ENCODE assay signal across 1 cellular context in the genomic region with DNA sequence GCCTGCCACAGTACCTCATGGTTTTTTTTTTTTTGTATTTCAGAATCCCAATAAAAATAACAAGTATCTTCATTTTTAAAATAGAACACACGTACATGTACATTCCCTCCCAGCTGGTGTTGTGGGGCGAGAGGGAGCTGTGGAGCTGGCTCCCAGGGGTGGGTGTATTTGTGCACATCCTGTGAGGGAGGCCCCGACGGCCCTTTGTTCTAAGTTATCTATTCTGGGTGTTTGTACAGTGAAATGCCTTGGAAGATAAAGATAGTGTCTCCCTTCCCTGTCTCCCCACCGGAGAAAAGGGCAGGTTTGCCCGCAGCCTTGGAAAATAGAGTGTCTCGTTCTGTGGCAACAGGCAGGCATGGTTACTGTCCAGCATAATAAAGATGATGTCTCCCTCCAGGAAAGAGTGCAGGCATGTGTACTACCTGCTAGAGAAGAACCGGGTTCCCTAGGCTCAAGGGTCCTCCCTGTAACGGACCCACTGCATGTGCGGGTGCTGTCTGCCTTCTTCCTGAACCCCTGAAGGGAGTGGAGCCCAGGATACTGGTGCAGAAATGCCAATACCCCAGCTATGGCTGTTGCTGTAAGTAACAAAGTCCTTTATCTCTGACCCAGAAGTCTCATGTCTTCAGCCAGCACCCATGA.
TF ChIP-seq lines count a peak whose summit lies in the region.

No MANE protein-coding gene starts in this region.

TF ChIP-seq in HepG2, 621 proteins besides CTCF, POLR2A, EP300 and RAD21 (continued from another document and continues in another):
- TF ChIP-seq MXD1 (CRISPR knock-in tag; IDR thresholded peaks at IDR 0.05) (no peak), DZIP1 (CRISPR knock-in tag; IDR thresholded peaks at IDR 0.05) (no peak), RBFOX2 (IDR thresholded peaks at IDR 0.05; ENCODE audit: low read depth, low read length) (no peak), ZNF652 (CRISPR knock-in tag; IDR thresholded peaks at IDR 0.05; ENCODE audit: borderline replicate concordance, low read depth) (no peak), ZNF274 (CRISPR knock-in tag; IDR thresholded peaks at IDR 0.05) (no peak), SRSF4 (IDR thresholded peaks at IDR 0.05; ENCODE audit: low read depth, low read length, poor library complexity, severe bottlenecking) (no peak), TBX3 (IDR thresholded peaks at IDR 0.05; ENCODE audit: borderline replicate concordance) (no peak), PHF8 (CRISPR knock-in tag; IDR thresholded peaks at IDR 0.05) (no peak), GATAD2A (CRISPR knock-in tag; IDR thresholded peaks at IDR 0.05) (0 out of 2 replicates have a peak, but pooled peaks have one; percentile 45), KAT8 (CRISPR knock-in tag; IDR thresholded peaks at IDR 0.05) (no peak), HNRNPLL (IDR thresholded peaks at IDR 0.05; ENCODE audit: low read depth, low read length, poor library complexity, severe bottlenecking) (no peak), ZNF841 (CRISPR knock-in tag; IDR thresholded peaks at IDR 0.05; ENCODE audit: borderline replicate concordance) (no peak), GABPA (IDR thresholded peaks at IDR 0.05; ENCODE audit: low read depth, low read length) (no peak), GABPA (CRISPR knock-in tag; IDR thresholded peaks at IDR 0.05; ENCODE audit: low read depth) (no peak), ZNF326 (CRISPR knock-in tag; IDR thresholded peaks at IDR 0.05; ENCODE audit: borderline replicate concordance) (no peak), ZNF572 (CRISPR knock-in tag; IDR thresholded peaks at IDR 0.05) (no peak), CREM (IDR thresholded peaks at IDR 0.05) (0 out of 2 replicates have a peak, but pooled peaks have one; percentile 15), CREM (CRISPR knock-in tag; IDR thresholded peaks at IDR 0.05) (no peak), AGO2 (optimal IDR thresholded peaks at IDR 0.05; ENCODE audit: low read depth, low read length) (no peak), SOX6 (IDR thresholded peaks at IDR 0.05) (no peak), SOX6 (CRISPR knock-in tag; IDR thresholded peaks at IDR 0.05) (peak; percentile 58; the same call in 1 of the 2 replicates), PLRG1 (conservative IDR thresholded peaks at IDR 0.05) (no peak), SAFB2 (CRISPR knock-in tag; IDR thresholded peaks at IDR 0.05; ENCODE audit: borderline replicate concordance, low read depth) (no peak), U2AF1 (optimal IDR thresholded peaks at IDR 0.05; ENCODE audit: low read depth, low read length) (no peak), ZNF547 (CRISPR knock-in tag; IDR thresholded peaks at IDR 0.05) (no peak), ZNF598 (CRISPR knock-in tag; IDR thresholded peaks at IDR 0.05; ENCODE audit: borderline replicate concordance) (no peak), TBX2 (CRISPR knock-in tag; IDR thresholded peaks at IDR 0.05; ENCODE audit: borderline replicate concordance) (0 out of 2 replicates have a peak, but pooled peaks have one; percentile 13), FOSL2 (CRISPR knock-in tag; IDR thresholded peaks at IDR 0.05) (no peak), FOXO1 (CRISPR knock-in tag; IDR thresholded peaks at IDR 0.05) (no peak), ZNF3 (CRISPR knock-in tag; IDR thresholded peaks at IDR 0.05) (no peak), PCBP2 (optimal IDR thresholded peaks at IDR 0.05; ENCODE audit: low read depth, low read length, poor library complexity, severe bottlenecking) (no peak), THYN1 (CRISPR knock-in tag; IDR thresholded peaks at IDR 0.05; ENCODE audit: borderline replicate concordance, low read depth) (no peak), ZNF660 (CRISPR knock-in tag; IDR thresholded peaks at IDR 0.05; ENCODE audit: borderline replicate concordance, low read depth) (no peak), MED1 (CRISPR knock-in tag; IDR thresholded peaks at IDR 0.05) (no peak), ZNF124 (CRISPR knock-in tag; IDR thresholded peaks at IDR 0.05) (no peak), CENPBD1 (CRISPR knock-in tag; IDR thresholded peaks at IDR 0.05; ENCODE audit: borderline replicate concordance, low read depth) (no peak), SKI (IDR thresholded peaks at IDR 0.05; ENCODE audit: partially characterized antibody) (no peak), ZNF503 (CRISPR knock-in tag; IDR thresholded peaks at IDR 0.05) (no peak), KDM2A (CRISPR knock-in tag; IDR thresholded peaks at IDR 0.05; ENCODE audit: borderline replicate concordance, low read depth) (no peak; the same call in 1 of the 2 replicates), TEAD3 (CRISPR knock-in tag; optimal IDR thresholded peaks at IDR 0.05; ENCODE audit: borderline replicate concordance) (peak; percentile 29), PATZ1 (CRISPR knock-in tag; IDR thresholded peaks at IDR 0.05) (peak; percentile 63), KLF13 (CRISPR knock-in tag; IDR thresholded peaks at IDR 0.05) (no peak), SALL1 (CRISPR knock-in tag; IDR thresholded peaks at IDR 0.05) (0 out of 2 replicates have a peak, but pooled peaks have one; percentile 23), ZNF883 (CRISPR knock-in tag; IDR thresholded peaks at IDR 0.05; ENCODE audit: not compliant biosample characterization) (no peak), ELF3 (CRISPR knock-in tag; IDR thresholded peaks at IDR 0.05) (no peak), ARID3A (IDR thresholded peaks at IDR 0.05; ENCODE audit: low read depth, low read length) (no peak), HDAC1 (CRISPR knock-in tag; IDR thresholded peaks at IDR 0.05) (no peak), ISL2 (CRISPR knock-in tag; IDR thresholded peaks at IDR 0.05) (no peak), CBX1 (IDR thresholded peaks at IDR 0.05; ENCODE audit: low read depth) (no peak)
- TF ChIP-seq, protein P1, sequence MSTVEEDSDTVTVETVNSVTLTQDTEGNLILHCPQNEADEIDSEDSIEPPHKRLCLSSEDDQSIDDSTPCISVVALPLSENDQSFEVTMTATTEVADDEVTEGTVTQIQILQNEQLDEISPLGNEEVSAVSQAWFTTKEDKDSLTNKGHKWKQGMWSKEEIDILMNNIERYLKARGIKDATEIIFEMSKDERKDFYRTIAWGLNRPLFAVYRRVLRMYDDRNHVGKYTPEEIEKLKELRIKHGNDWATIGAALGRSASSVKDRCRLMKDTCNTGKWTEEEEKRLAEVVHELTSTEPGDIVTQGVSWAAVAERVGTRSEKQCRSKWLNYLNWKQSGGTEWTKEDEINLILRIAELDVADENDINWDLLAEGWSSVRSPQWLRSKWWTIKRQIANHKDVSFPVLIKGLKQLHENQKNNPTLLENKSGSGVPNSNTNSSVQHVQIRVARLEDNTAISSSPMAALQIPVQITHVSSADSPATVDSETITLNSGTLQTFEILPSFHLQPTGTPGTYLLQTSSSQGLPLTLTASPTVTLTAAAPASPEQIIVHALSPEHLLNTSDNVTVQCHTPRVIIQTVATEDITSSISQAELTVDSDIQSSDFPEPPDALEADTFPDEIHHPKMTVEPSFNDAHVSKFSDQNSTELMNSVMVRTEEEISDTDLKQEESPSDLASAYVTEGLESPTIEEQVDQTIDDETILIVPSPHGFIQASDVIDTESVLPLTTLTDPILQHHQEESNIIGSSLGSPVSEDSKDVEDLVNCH (CRISPR knock-in tag; IDR thresholded peaks at IDR 0.05), result no peak
- TF ChIP-seq, protein P2, sequence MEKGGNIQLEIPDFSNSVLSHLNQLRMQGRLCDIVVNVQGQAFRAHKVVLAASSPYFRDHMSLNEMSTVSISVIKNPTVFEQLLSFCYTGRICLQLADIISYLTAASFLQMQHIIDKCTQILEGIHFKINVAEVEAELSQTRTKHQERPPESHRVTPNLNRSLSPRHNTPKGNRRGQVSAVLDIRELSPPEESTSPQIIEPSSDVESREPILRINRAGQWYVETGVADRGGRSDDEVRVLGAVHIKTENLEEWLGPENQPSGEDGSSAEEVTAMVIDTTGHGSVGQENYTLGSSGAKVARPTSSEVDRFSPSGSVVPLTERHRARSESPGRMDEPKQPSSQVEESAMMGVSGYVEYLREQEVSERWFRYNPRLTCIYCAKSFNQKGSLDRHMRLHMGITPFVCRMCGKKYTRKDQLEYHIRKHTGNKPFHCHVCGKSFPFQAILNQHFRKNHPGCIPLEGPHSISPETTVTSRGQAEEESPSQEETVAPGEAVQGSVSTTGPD (CRISPR knock-in tag; IDR thresholded peaks at IDR 0.05), result no peak
- TF ChIP-seq, protein P3, sequence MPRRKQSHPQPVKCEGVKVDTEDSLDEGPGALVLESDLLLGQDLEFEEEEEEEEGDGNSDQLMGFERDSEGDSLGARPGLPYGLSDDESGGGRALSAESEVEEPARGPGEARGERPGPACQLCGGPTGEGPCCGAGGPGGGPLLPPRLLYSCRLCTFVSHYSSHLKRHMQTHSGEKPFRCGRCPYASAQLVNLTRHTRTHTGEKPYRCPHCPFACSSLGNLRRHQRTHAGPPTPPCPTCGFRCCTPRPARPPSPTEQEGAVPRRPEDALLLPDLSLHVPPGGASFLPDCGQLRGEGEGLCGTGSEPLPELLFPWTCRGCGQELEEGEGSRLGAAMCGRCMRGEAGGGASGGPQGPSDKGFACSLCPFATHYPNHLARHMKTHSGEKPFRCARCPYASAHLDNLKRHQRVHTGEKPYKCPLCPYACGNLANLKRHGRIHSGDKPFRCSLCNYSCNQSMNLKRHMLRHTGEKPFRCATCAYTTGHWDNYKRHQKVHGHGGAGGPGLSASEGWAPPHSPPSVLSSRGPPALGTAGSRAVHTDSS (CRISPR knock-in tag; conservative IDR thresholded peaks at IDR 0.05), result no peak
- TF ChIP-seq, protein P4, sequence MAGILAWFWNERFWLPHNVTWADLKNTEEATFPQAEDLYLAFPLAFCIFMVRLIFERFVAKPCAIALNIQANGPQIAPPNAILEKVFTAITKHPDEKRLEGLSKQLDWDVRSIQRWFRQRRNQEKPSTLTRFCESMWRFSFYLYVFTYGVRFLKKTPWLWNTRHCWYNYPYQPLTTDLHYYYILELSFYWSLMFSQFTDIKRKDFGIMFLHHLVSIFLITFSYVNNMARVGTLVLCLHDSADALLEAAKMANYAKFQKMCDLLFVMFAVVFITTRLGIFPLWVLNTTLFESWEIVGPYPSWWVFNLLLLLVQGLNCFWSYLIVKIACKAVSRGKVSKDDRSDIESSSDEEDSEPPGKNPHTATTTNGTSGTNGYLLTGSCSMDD (CRISPR knock-in tag; IDR thresholded peaks at IDR 0.05), result no peak
